ENCODE assay signal across 1 cellular context in the genomic region with DNA sequence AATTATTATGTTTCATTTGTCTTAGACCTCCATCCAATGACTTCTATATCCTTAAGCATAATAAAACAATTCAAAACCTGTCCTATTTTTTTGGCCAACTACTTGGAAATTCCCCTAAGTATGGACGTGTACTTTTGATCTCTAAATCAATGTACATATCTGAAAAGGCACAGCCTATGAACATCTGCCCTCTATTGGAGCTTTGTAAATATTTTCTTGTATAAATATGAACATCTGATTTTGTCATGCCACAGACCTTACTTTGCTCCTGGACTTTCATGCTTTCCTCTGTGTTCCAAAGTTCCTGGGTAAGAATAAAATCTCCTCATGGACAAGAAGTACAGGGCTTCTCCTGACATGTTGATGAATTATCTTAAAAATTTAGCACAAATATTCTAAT.
TF ChIP-seq lines count a peak whose summit lies in the region.

No MANE protein-coding gene starts in this region.

TF ChIP-seq in HepG2, 621 proteins besides CTCF, POLR2A, EP300 and RAD21 (continued from another document):
- TF ChIP-seq, protein P1, sequence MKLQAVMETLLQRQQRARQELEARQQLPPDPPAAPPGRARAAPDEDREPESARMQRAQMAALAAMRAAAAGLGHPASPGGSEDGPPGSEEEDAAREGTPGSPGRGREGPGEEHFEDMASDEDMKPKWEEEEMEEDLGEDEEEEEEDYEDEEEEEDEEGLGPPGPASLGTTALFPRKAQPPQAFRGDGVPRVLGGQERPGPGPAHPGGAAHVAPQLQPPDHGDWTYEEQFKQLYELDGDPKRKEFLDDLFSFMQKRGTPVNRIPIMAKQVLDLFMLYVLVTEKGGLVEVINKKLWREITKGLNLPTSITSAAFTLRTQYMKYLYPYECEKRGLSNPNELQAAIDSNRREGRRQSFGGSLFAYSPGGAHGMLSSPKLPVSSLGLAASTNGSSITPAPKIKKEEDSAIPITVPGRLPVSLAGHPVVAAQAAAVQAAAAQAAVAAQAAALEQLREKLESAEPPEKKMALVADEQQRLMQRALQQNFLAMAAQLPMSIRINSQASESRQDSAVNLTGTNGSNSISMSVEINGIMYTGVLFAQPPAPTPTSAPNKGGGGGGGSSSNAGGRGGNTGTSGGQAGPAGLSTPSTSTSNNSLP (IDR thresholded peaks at IDR 0.05; ENCODE audit: low read depth, low read length), result peak; percentile 88
- TF ChIP-seq POGZ (CRISPR knock-in tag; IDR thresholded peaks at IDR 0.05) (peak; percentile 72), HNF4A (CRISPR knock-in tag; IDR thresholded peaks at IDR 0.05) (peak; percentile 69), SMC3 (IDR thresholded peaks at IDR 0.05; ENCODE audit: low read length) (peak; percentile 43; the same call in 1 of the 2 replicates), CHD2 (IDR thresholded peaks at IDR 0.05; ENCODE audit: low read depth, low read length) (no peak), ZNF83 (CRISPR knock-in tag; IDR thresholded peaks at IDR 0.05; ENCODE audit: borderline replicate concordance) (no peak), STAG1 (CRISPR knock-in tag; IDR thresholded peaks at IDR 0.05) (peak; percentile 43), FOXA1 (IDR thresholded peaks at IDR 0.05) (no peak), FOXA1 (CRISPR knock-in tag; IDR thresholded peaks at IDR 0.05) (peak; percentile 56; the same call in 1 of the 2 replicates), ZNF337 (CRISPR knock-in tag; IDR thresholded peaks at IDR 0.05; ENCODE audit: borderline replicate concordance, low read depth) (no peak), NCOR1 (IDR thresholded peaks at IDR 0.05; ENCODE audit: borderline replicate concordance, low read length) (peak; percentile 52; the same call in 1 of the 2 replicates), NRL (CRISPR knock-in tag; IDR thresholded peaks at IDR 0.05; ENCODE audit: borderline replicate concordance) (no peak), U2AF1 (optimal IDR thresholded peaks at IDR 0.05; ENCODE audit: low read depth, low read length) (no peak), ZMYM4 (CRISPR knock-in tag; IDR thresholded peaks at IDR 0.05) (peak; percentile 50; the same call in 1 of the 2 replicates)
- TF ChIP-seq, protein P2, sequence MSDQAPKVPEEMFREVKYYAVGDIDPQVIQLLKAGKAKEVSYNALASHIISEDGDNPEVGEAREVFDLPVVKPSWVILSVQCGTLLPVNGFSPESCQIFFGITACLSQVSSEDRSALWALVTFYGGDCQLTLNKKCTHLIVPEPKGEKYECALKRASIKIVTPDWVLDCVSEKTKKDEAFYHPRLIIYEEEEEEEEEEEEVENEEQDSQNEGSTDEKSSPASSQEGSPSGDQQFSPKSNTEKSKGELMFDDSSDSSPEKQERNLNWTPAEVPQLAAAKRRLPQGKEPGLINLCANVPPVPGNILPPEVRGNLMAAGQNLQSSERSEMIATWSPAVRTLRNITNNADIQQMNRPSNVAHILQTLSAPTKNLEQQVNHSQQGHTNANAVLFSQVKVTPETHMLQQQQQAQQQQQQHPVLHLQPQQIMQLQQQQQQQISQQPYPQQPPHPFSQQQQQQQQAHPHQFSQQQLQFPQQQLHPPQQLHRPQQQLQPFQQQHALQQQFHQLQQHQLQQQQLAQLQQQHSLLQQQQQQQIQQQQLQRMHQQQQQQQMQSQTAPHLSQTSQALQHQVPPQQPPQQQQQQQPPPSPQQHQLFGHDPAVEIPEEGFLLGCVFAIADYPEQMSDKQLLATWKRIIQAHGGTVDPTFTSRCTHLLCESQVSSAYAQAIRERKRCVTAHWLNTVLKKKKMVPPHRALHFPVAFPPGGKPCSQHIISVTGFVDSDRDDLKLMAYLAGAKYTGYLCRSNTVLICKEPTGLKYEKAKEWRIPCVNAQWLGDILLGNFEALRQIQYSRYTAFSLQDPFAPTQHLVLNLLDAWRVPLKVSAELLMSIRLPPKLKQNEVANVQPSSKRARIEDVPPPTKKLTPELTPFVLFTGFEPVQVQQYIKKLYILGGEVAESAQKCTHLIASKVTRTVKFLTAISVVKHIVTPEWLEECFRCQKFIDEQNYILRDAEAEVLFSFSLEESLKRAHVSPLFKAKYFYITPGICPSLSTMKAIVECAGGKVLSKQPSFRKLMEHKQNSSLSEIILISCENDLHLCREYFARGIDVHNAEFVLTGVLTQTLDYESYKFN (CRISPR knock-in tag; conservative IDR thresholded peaks at IDR 0.05), result peak; percentile 56; the same call in 1 of the 2 replicates
- TF ChIP-seq, protein P3, sequence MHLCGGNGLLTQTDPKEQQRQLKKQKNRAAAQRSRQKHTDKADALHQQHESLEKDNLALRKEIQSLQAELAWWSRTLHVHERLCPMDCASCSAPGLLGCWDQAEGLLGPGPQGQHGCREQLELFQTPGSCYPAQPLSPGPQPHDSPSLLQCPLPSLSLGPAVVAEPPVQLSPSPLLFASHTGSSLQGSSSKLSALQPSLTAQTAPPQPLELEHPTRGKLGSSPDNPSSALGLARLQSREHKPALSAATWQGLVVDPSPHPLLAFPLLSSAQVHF (CRISPR knock-in tag; IDR thresholded peaks at IDR 0.05), result no peak
- TF ChIP-seq, protein P4, sequence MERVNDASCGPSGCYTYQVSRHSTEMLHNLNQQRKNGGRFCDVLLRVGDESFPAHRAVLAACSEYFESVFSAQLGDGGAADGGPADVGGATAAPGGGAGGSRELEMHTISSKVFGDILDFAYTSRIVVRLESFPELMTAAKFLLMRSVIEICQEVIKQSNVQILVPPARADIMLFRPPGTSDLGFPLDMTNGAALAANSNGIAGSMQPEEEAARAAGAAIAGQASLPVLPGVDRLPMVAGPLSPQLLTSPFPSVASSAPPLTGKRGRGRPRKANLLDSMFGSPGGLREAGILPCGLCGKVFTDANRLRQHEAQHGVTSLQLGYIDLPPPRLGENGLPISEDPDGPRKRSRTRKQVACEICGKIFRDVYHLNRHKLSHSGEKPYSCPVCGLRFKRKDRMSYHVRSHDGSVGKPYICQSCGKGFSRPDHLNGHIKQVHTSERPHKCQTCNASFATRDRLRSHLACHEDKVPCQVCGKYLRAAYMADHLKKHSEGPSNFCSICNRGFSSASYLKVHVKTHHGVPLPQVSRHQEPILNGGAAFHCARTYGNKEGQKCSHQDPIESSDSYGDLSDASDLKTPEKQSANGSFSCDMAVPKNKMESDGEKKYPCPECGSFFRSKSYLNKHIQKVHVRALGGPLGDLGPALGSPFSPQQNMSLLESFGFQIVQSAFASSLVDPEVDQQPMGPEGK (CRISPR knock-in tag; IDR thresholded peaks at IDR 0.05), result no peak
- TF ChIP-seq, protein P5, sequence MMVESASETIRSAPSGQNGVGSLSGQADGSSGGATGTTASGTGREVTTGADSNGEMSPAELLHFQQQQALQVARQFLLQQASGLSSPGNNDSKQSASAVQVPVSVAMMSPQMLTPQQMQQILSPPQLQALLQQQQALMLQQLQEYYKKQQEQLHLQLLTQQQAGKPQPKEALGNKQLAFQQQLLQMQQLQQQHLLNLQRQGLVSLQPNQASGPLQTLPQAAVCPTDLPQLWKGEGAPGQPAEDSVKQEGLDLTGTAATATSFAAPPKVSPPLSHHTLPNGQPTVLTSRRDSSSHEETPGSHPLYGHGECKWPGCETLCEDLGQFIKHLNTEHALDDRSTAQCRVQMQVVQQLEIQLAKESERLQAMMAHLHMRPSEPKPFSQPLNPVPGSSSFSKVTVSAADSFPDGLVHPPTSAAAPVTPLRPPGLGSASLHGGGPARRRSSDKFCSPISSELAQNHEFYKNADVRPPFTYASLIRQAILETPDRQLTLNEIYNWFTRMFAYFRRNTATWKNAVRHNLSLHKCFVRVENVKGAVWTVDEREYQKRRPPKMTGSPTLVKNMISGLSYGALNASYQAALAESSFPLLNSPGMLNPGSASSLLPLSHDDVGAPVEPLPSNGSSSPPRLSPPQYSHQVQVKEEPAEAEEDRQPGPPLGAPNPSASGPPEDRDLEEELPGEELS (CRISPR knock-in tag; IDR thresholded peaks at IDR 0.05), result no peak
- TF ChIP-seq, protein P6, sequence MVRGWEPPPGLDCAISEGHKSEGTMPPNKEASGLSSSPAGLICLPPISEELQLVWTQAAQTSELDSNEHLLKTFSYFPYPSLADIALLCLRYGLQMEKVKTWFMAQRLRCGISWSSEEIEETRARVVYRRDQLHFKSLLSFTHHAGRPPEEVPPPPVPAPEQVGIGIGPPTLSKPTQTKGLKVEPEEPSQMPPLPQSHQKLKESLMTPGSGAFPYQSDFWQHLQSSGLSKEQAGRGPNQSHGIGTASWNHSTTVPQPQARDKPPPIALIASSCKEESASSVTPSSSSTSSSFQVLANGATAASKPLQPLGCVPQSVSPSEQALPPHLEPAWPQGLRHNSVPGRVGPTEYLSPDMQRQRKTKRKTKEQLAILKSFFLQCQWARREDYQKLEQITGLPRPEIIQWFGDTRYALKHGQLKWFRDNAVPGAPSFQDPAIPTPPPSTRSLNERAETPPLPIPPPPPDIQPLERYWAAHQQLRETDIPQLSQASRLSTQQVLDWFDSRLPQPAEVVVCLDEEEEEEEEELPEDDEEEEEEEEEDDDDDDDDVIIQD (CRISPR knock-in tag; IDR thresholded peaks at IDR 0.05; ENCODE audit: low read depth), result peak; percentile 62; the same call in 1 of the 2 replicates
